Comparison of ENCODE assay signal across 21 cellular contexts in genomic region chr2:241910604-241911520, GRCh38. TPM values are rescaled to one million over a fixed set of nuclear protein-coding genes. Genes with fewer than 3 reads are reported as not detected.
"Had no signal": no experiment of that assay in that cellular context is flagged by ENCODE, and none has a peak within 500 bp of the region (broad histone marks: within the 10 kb centered on the region; RNA-seq: fewer than 3 reads in every experiment).

No MANE protein-coding gene starts in this region.

- H3K27ac ChIP-seq: ascending aorta, heart right ventricle, neural progenitor cell, pancreas, thyroid gland had no signal

- H3K4me3 Mint-ChIP-seq: immature natural killer cell; naive thymus-derived CD4-positive, alpha-beta T cell; neural progenitor cell; stimulated activated effector memory CD8-positive, alpha-beta T cell treated with anti-CD3 and anti-CD28 coated beads, Interleukin-12 subunit alpha, Interleukin-12 subunit beta, amount 100 ng/mL, for 72 hours had no signal

- H3K36me3 ChIP-seq: ascending aorta, heart right ventricle, neural progenitor cell, pancreas, thyroid gland had no signal

- DNase-seq: activated CD4-positive, alpha-beta T cell treated with anti-CD3 and anti-CD28 coated beads, Interleukin-2, amount 50 U/mL, for 4 hours; activated CD4-positive, CD25-positive, alpha-beta regulatory T cell treated with anti-CD3 and anti-CD28 coated beads, Interleukin-2, amount 50 U/mL, for 72 hours; activated naive CD4-positive, alpha-beta T cell treated with Interleukin-2 at 50 U/mL for 16 hours; cortex of kidney; heart right ventricle; immature natural killer cell; mesenchymal stem cell; naive thymus-derived CD4-positive, alpha-beta T cell; stimulated activated CD4-positive, alpha-beta T cell treated with anti-CD3 and anti-CD28 coated beads, Interleukin-4, amount 100 ng/mL, for 24 hours; thyroid gland had no signal

- H3K4me3 ChIP-seq: ascending aorta, heart right ventricle, neural progenitor cell, pancreas, smooth muscle cell, thyroid gland had no signal

- ATAC-seq: esophagus mucosa; heart right ventricle; naive thymus-derived CD4-positive, alpha-beta T cell; pancreas; sciatic nerve; stimulated activated effector memory CD8-positive, alpha-beta T cell treated with anti-CD3 and anti-CD28 coated beads, Interleukin-12 subunit alpha, Interleukin-12 subunit beta, amount 100 ng/mL, for 72 hours had no signal

- H3K9me3 Mint-ChIP-seq: activated T-helper 2 cell treated with anti-CD3 and anti-CD28 coated beads, Interferon-gamma antibody, Interleukin-2, Interleukin-4, amounts not matched to agents 10 μg/mL and 5 μg/mL and 100 μg/mL, durations not matched to agents 14 hours and 24 hours and 36 hours; immature natural killer cell; stimulated activated effector memory CD8-positive, alpha-beta T cell treated with anti-CD3 and anti-CD28 coated beads, Interleukin-12 subunit alpha, Interleukin-12 subunit beta, amount 100 ng/mL, for 72 hours had no signal

- H3K27me3 Mint-ChIP-seq: naive thymus-derived CD4-positive, alpha-beta T cell had no signal

- H3K4me1 Mint-ChIP-seq: immature natural killer cell, neural progenitor cell had no signal

- H3K27me3 ChIP-seq: ascending aorta, neural progenitor cell, pancreas, thyroid gland had no signal

- H3K27ac Mint-ChIP-seq: activated T-helper 2 cell treated with anti-CD3 and anti-CD28 coated beads, Interferon-gamma antibody, Interleukin-2, Interleukin-4, amounts not matched to agents 10 μg/mL and 5 μg/mL and 100 μg/mL, durations not matched to agents 14 hours and 24 hours and 36 hours; naive thymus-derived CD4-positive, alpha-beta T cell; neural progenitor cell; stimulated activated effector memory CD8-positive, alpha-beta T cell treated with anti-CD3 and anti-CD28 coated beads, Interleukin-12 subunit alpha, Interleukin-12 subunit beta, amount 100 ng/mL, for 72 hours had no signal

- H3K4me1 ChIP-seq: ascending aorta, heart right ventricle, neural progenitor cell, thyroid gland had no signal

- H3K9me3 ChIP-seq: pancreas, thyroid gland had no signal

RNA-seq across cellular contexts. Expression of gene RTP5, which starts 41.3 kb away (rescaled TPM):
- total RNA-seq: ascending aorta; esophagus mucosa; heart right ventricle; mucosa of gallbladder; pancreas; sciatic nerve; smooth muscle cell; T-helper 1 cell treated with Interleukin-12 subunit alpha and Interleukin-12 subunit beta and Interleukin-4 antibody, amounts not matched to agents 30 ng/mL and 1 ng/mL, for 36 hours; urinary bladder had no signal
- polyA plus RNA-seq: immature natural killer cell; naive thymus-derived CD4-positive, alpha-beta T cell; smooth muscle cell had no signal

RNA-seq across cellular contexts. Expression of gene PDCD1, which starts 52.2 kb away (rescaled TPM):
- total RNA-seq: ascending aorta, smooth muscle cell, urinary bladder had no signal
- polyA plus RNA-seq: smooth muscle cell had no signal
